ENCODE assay signal across 8 cellular contexts in the genomic region with DNA sequence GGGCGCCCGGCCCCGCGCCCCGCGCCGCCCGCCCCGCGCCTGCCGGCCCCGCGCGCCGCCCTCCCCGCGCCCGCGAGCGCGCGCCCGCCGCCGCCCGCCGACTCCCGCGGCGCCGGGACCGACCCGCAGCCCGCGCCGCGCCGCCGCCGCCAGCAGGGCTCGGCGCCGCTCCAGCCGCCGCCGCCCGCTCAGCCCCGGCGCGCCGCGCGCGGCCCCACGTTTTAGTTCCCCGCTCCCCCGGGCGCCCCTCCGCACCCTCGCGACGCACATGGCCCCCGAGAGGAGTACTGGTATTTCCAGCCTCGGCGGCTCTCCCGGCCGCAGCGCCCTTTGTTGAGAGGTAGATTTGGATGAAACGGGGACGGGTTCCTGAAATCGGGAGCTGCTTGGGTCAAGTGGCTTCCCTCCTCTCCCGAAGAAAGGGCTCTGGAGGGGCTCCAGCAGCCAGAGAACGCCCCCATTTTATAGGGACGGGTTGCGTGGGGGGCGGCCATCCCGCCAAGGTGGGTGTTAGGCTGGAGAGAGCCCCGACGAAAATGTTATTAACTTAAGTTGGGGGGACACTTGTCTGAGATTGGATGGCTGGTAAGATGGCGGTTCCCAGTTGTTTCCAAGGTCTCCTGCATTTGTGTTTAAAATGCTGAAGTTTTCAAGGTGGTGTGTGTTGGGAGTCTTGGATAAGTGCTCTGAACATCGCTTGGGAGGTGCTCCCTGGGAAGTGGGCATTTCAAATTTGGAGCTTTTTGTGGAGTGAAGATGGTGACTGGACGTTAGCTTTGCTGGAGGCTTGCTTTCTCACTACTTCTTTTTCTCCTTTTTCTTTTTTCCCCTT. TPM values are rescaled to one million over a fixed set of nuclear protein-coding genes. Genes with fewer than 3 reads are reported as not detected.
DNase-seq lines count a peak whose midpoint lies in the region; ATAC-seq lines count a peak whose summit lies in the region.

No MANE protein-coding gene starts in this region.

- H3K4me2 ChIP-seq in mesenchymal stem cell (ENCODE audit: low read length, poor library complexity, severe bottlenecking): peak overlapping the region; percentile 61

- peaks cover 27% of the 10 kb centered on the region for H3K4me1 ChIP-seq in SJSA1 (replicated peaks)
- H3K4me1 ChIP-seq in mesenchymal stem cell (ENCODE audit: control insufficient read depth, insufficient read depth, low read depth, low read length): no peaks in the 10 kb centered on the region

- peaks cover 40% of the 10 kb centered on the region for H3K27me3 Mint-ChIP-seq in dendritic cell treated with granulocyte-macrophage colony-stimulating factor and Interleukin-4, amounts not matched to agents 40 ng/mL and 50 ng/mL, for 4 days

- H3K4me3 ChIP-seq in SJSA1 (peak overlapping the region; percentile 93), mesenchymal stem cell (ENCODE audit: insufficient read depth in 1 of 2, low read depth in 1 of 2, low read length in 2 of 2) (peak overlapping the region; percentile 78 to 89)

- H3K4ac ChIP-seq in mesenchymal stem cell (ENCODE audit: low read depth in 1 of 2, low read length in 2 of 2): no peak overlapping the region

- H3K27me3 ChIP-seq in SJSA1 (replicated peaks): peaks cover 36% of the 10 kb centered on the region
- peaks cover 22 to 29% of the 10 kb centered on the region in 2 experiments for H3K27me3 ChIP-seq in mesenchymal stem cell (ENCODE audit: control insufficient read depth in 1 of 2, insufficient read depth in 1 of 2, low read length in 2 of 2)

- peaks cover 17% of the 10 kb centered on the region for H3K36me3 Mint-ChIP-seq in dendritic cell treated with granulocyte-macrophage colony-stimulating factor and Interleukin-4, amounts not matched to agents 40 ng/mL and 50 ng/mL, for 4 days (ENCODE audit: low read depth)

- H3K27ac ChIP-seq in SJSA1 (no peak overlapping the region), mesenchymal stem cell (ENCODE audit: low read length, poor library complexity, severe bottlenecking) (no peak overlapping the region), temporal lobe (ENCODE audit: low read depth, low read length) (peak overlapping the region; percentile 85)

- peak overlapping the region in 1 of 2 experiments; percentile 75 for H3K18ac ChIP-seq in mesenchymal stem cell (ENCODE audit: low read depth in 1 of 2, low read length in 2 of 2)

- no peak overlapping the region for H4K91ac ChIP-seq in mesenchymal stem cell (ENCODE audit: low read length)

- peak overlapping the region in 1 of 2 experiments; percentile 54 for H2BK12ac ChIP-seq in mesenchymal stem cell (ENCODE audit: low read length in 2 of 2)

- no peaks in the 10 kb centered on the region for H3K9me3 Mint-ChIP-seq in dendritic cell treated with granulocyte-macrophage colony-stimulating factor and Interleukin-4, amounts not matched to agents 40 ng/mL and 50 ng/mL, for 4 days

- intact Hi-C loops in dendritic cell treated with granulocyte-macrophage colony-stimulating factor and Interleukin-4, amounts not matched to agents 40 ng/mL and 50 ng/mL, for 4 days (cut with micrococcal nuclease): loop anchor here (2.0 to 10.0 kb wide), 3 partner anchors 19 to 797 kb away; a partner anchor contains a TSS

- peak overlapping the region; percentile 83 for H2BK15ac ChIP-seq in mesenchymal stem cell (ENCODE audit: low read depth, poor library complexity, severe bottlenecking)

- peak overlapping the region; percentile 91 for H3K27ac Mint-ChIP-seq in dendritic cell treated with granulocyte-macrophage colony-stimulating factor and Interleukin-4, amounts not matched to agents 40 ng/mL and 50 ng/mL, for 4 days

- DNase-seq in NCI-H1417 (lab: John Stamatoyannopoulos, UW) (peak in 2 of 3 experiments; percentile 52 to 56), NCI-H1417 treated with DMSO at 0.1 percent for 48 hours (lab: John Stamatoyannopoulos, UW) (no peak), SJSA1 (ENCODE audit: low read depth in 1 of 2, low spot score in 2 of 2) (peak in 1 of 2 experiments; percentile 53), mesenchymal stem cell (peak; percentile 40), NCI-H1048 (lab: John Stamatoyannopoulos, UW) (no peak)

- peak overlapping the region; percentile 91 for H3K4me3 Mint-ChIP-seq in dendritic cell treated with granulocyte-macrophage colony-stimulating factor and Interleukin-4, amounts not matched to agents 40 ng/mL and 50 ng/mL, for 4 days

- H3K14ac ChIP-seq in mesenchymal stem cell (ENCODE audit: low read length in 2 of 2): no peak overlapping the region

- H3K36me3 ChIP-seq in SJSA1 (peaks cover 11% of the 10 kb centered on the region), mesenchymal stem cell (ENCODE audit: control insufficient read depth in 1 of 2, insufficient read depth in 2 of 2, low read depth in 1 of 2, low read length in 2 of 2) (peaks cover 0 to 7% of the 10 kb centered on the region in 2 experiments)

- no peak overlapping the region for H2AFZ ChIP-seq in mesenchymal stem cell (ENCODE audit: low read depth, low read length)

- peak overlapping the region; percentile 98 for H2BK120ac ChIP-seq in mesenchymal stem cell (ENCODE audit: low read depth, low read length)

- H3K9me3 ChIP-seq in SJSA1 (replicated peaks): no peaks in the 10 kb centered on the region
- H3K9me3 ChIP-seq in mesenchymal stem cell (ENCODE audit: control insufficient read depth, low read length): no peaks in the 10 kb centered on the region

- H3K23ac ChIP-seq in mesenchymal stem cell (ENCODE audit: low read length in 2 of 2): no peak overlapping the region

- H2BK5ac ChIP-seq in mesenchymal stem cell (ENCODE audit: low read depth, low read length, poor library complexity, severe bottlenecking): no peak overlapping the region

- ATAC-seq in GM18907 (IDR thresholded peaks at IDR 0.05; ENCODE audit: unreplicated experiment): no peak

- H3K4me1 Mint-ChIP-seq in dendritic cell treated with granulocyte-macrophage colony-stimulating factor and Interleukin-4, amounts not matched to agents 40 ng/mL and 50 ng/mL, for 4 days (ENCODE audit: low read depth): peaks cover 27% of the 10 kb centered on the region

- WGBS in mesenchymal stem cell: under 1% methylated on average over 66 of the region's 82 CpGs

- H3K79me1 ChIP-seq in mesenchymal stem cell (replicated peaks; ENCODE audit: low read length, poor library complexity, severe bottlenecking): peaks cover 9% of the 10 kb centered on the region

- H3K9ac ChIP-seq in mesenchymal stem cell (ENCODE audit: low read length): peak overlapping the region; percentile 83

- H2AK5ac ChIP-seq in mesenchymal stem cell (ENCODE audit: low read length, severe bottlenecking): no peak overlapping the region

- H4K8ac ChIP-seq in mesenchymal stem cell (ENCODE audit: low read length): peak overlapping the region; percentile 28

RNA-seq across cellular contexts. Expression of a gene that starts 1.1 kb away (rescaled TPM):
- total RNA-seq in SJSA1 (2014; rRNA removed; shearing (Covaris generic)): 73.9 and 83.3 TPM in 2 replicates
- polyA plus RNA-seq in mesenchymal stem cell (2013, experiment 1 of 2): 9.3 TPM
- 9.1 TPM for polyA plus RNA-seq in mesenchymal stem cell (2013, experiment 2 of 2)
- 90.7 TPM for total RNA-seq in temporal lobe

RNA-seq across cellular contexts. Expression of a gene that starts 5.9 kb away (rescaled TPM):
- total RNA-seq in SJSA1 (2014; rRNA removed; shearing (Covaris generic)): 37.5 and 119 TPM in 2 replicates
- 46.7 TPM for polyA plus RNA-seq in mesenchymal stem cell (2013, experiment 1 of 2)
- 49.3 TPM for polyA plus RNA-seq in mesenchymal stem cell (2013, experiment 2 of 2)
- total RNA-seq in temporal lobe: 46.5 TPM

RNA-seq across cellular contexts. Expression of a gene that starts 23.2 kb away (rescaled TPM):
- not detected in 2 replicates for total RNA-seq in SJSA1 (2014; rRNA removed; shearing (Covaris generic))
- not detected for polyA plus RNA-seq in mesenchymal stem cell (2013, experiment 1 of 2)
- polyA plus RNA-seq in mesenchymal stem cell (2013, experiment 2 of 2): not detected
- 1.2 TPM for total RNA-seq in temporal lobe

Comparison
In these comparisons a context has a peak if more than half of its experiments do, and no peak if none do; other contexts are left out.
1. DNase-seq: peak in NCI-H1417 (2 of 3) and mesenchymal stem cell (single experiment); none in NCI-H1417 treated with DMSO at 0.1 percent for 48 hours (single experiment) and NCI-H1048 (single experiment).